In the genomic region with DNA sequence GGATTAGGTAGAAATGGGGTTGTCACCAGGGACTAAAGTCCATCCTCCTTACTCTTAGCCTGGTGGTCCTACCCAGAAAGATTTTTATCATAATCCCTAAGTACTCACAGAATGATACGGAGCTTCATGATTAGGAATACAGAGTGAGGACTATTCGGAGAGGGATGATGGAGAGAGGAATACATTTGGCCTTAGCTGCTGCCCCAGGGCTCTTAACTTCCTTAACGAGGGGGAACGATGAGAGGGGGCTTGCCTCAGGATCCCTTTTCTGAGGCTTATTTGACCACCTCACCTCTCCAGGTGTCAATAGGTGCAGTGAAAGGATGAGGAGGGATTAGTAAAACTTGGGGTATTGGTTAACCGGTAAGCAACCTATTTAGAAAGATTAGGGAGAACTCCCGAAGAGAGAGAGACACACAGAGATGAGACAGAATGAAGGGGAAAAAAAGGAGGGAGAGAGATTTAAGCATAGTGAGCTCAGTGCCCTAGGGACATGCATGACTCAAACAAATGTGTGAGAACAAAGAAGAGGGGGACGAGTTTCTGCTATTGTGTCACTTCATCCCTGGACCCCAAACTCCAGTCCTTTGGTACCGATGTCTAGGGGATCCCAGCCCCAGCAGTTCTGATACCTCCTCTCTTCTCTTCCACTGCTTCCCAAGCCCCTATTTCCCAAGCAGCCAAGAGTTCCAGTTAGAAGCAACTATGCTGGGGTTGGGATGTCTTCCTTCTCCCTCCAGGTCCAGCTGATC, we compare ENCODE assay signal across 1 cellular context.
TF ChIP-seq lines count a peak whose summit lies in the region.

No MANE protein-coding gene starts in this region.

TF ChIP-seq in H1, 55 proteins besides CTCF, POLR2A, EP300 and RAD21:
- no peak for TF ChIP-seq GABPA (IDR thresholded peaks at IDR 0.05; ENCODE audit: borderline replicate concordance, insufficient read depth, low read length)
- no peak for TF ChIP-seq KDM4A (IDR thresholded peaks at IDR 0.05; ENCODE audit: low read depth, low read length, severe bottlenecking)
- TF ChIP-seq CBX5 (IDR thresholded peaks at IDR 0.05; ENCODE audit: low read depth, low read length) = no peak
- no peak for TF ChIP-seq RBBP5 (IDR thresholded peaks at IDR 0.05; ENCODE audit: borderline replicate concordance, low read depth, low read length)
- TF ChIP-seq RNF2 (IDR thresholded peaks at IDR 0.05; ENCODE audit: borderline replicate concordance, low read depth, low read length, missing control alignments, poor library complexity, severe bottlenecking) = no peak
- no peak for TF ChIP-seq POLR2AphosphoS5 (IDR thresholded peaks at IDR 0.05; ENCODE audit: low read depth, low read length)
- no peak for TF ChIP-seq KDM1A (IDR thresholded peaks at IDR 0.05; ENCODE audit: borderline replicate concordance, low read length)
- TF ChIP-seq SIX5 (IDR thresholded peaks at IDR 0.05; ENCODE audit: low read depth, low read length) = no peak
- no peak for TF ChIP-seq MAFK (IDR thresholded peaks at IDR 0.05; ENCODE audit: low read depth, low read length)
- no peak for TF ChIP-seq JUND (IDR thresholded peaks at IDR 0.05; ENCODE audit: low read length)
- no peak for TF ChIP-seq FOSL1 (IDR thresholded peaks at IDR 0.05; ENCODE audit: insufficient read depth, low read depth, low read length)
- TF ChIP-seq ZNF274 (IDR thresholded peaks at IDR 0.05; ENCODE audit: borderline replicate concordance, extremely low read depth, low read length) = no peak
- no peak for TF ChIP-seq ASH2L (IDR thresholded peaks at IDR 0.05; ENCODE audit: low read length)
- TF ChIP-seq, protein P1, sequence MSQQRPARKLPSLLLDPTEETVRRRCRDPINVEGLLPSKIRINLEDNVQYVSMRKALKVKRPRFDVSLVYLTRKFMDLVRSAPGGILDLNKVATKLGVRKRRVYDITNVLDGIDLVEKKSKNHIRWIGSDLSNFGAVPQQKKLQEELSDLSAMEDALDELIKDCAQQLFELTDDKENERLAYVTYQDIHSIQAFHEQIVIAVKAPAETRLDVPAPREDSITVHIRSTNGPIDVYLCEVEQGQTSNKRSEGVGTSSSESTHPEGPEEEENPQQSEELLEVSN (IDR thresholded peaks at IDR 0.05) = no peak
- no peak for TF ChIP-seq CBX8 (IDR thresholded peaks at IDR 0.05; ENCODE audit: borderline replicate concordance, low read depth, low read length)
- TF ChIP-seq BRCA1 (IDR thresholded peaks at IDR 0.05; ENCODE audit: low read depth, low read length) = no peak
- TF ChIP-seq SP1 (IDR thresholded peaks at IDR 0.05; ENCODE audit: low read depth, low read length) = no peak
- no peak for TF ChIP-seq CTBP2 (IDR thresholded peaks at IDR 0.05; ENCODE audit: borderline replicate concordance, insufficient read depth, insufficient read length, low read length)
- TF ChIP-seq CEBPB (IDR thresholded peaks at IDR 0.05; ENCODE audit: low read depth, low read length) = no peak
- no peak for TF ChIP-seq RFX5 (IDR thresholded peaks at IDR 0.05; ENCODE audit: borderline replicate concordance, low read depth, low read length)
